ENCODE assay signal across 17 cellular contexts in the genomic region with DNA sequence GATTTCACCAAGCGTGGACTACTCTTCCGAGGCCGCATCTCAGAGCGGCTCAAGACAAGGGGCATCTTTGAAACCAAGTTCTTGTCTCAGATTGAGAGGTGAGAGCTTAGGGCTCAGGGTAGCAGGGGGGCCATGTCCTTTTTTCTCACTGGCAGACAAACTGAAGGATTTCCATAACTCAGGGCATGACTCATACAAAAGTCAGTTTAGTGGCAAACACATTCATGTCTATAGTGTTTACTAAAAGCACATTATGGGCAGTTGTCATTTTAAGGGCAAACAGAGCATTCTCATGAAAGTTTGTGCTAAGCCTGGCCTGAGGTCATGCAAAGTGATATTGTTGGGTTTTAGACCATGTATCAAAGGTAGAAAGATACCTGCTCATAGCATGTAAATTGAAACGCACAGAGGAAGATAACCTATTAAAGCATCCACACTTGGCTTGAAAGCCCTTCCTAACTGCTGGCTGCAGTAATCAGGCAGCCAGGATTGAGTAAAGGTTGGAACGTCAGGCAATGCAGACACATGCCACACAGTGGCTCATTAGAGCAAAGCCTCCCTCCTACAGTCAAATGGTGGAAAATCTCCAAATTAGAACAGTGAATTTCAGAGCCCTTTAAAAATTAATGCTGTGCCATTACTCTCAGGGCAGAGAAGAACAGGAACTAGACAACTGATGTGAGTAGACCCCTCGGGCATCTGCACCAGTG. TPM values are rescaled to one million over a fixed set of nuclear protein-coding genes. Genes with fewer than 3 reads are reported as not detected.
DNase-seq lines count a peak whose midpoint lies in the region; ATAC-seq and TF ChIP-seq lines count a peak whose summit lies in the region.
"Had no signal": no experiment of that assay in that cellular context is flagged by ENCODE, and none has a peak within 500 bp of the region (broad histone marks: within the 10 kb centered on the region; RNA-seq: fewer than 3 reads in every experiment).

No MANE protein-coding gene starts in this region.

- no peak overlapping the region for H3K4me3 ChIP-seq in RWPE2 (ENCODE audit: severe bottlenecking)
- H3K4me3 ChIP-seq: lung had no signal

- peaks cover 2% of the 10 kb centered on the region for H3K4me1 Mint-ChIP-seq in activated CD4-positive, alpha-beta T cell treated with anti-CD3 and anti-CD28 coated beads, Interleukin-2, amount 10 ng/mL, durations not matched to agents 24 days and 14 days
- H3K4me1 Mint-ChIP-seq in stimulated activated naive B cell treated with anti-CD40 and anti-IgM and Interleukin-4, amounts not matched to agents 10 μg/mL and 1 μg/mL and 100 μg/mL, for 72 hours, result no peaks in the 10 kb centered on the region
- H3K4me1 Mint-ChIP-seq: nephron had no signal

- intact Hi-C loops in activated CD4-positive, alpha-beta T cell treated with anti-CD3 and anti-CD28 coated beads, Interleukin-2, amount 10 ng/mL, durations not matched to agents 24 days and 14 days (cut with micrococcal nuclease), result no loop called here
- intact Hi-C loops in Right ventricle myocardium superior (cut with DNase I), result no loop called here

- H3K9me3 ChIP-seq in RWPE2 (ENCODE audit: severe bottlenecking), result no peaks in the 10 kb centered on the region

- peaks cover 89% of the 10 kb centered on the region for H3K36me3 Mint-ChIP-seq in activated CD4-positive, alpha-beta T cell treated with anti-CD3 and anti-CD28 coated beads, Interleukin-2, amount 10 ng/mL, durations not matched to agents 24 days and 14 days (ENCODE audit: low read depth)
- H3K36me3 Mint-ChIP-seq in stimulated activated naive B cell treated with anti-CD40 and anti-IgM and Interleukin-4, amounts not matched to agents 10 μg/mL and 1 μg/mL and 100 μg/mL, for 72 hours, result peaks cover 57 to 83% of the 10 kb centered on the region in 2 donors

- H3K27me3 ChIP-seq in RWPE2 (ENCODE audit: insufficient read depth, poor library complexity, severe bottlenecking), result no peaks in the 10 kb centered on the region

- H3K9me3 Mint-ChIP-seq in activated CD4-positive, alpha-beta T cell treated with anti-CD3 and anti-CD28 coated beads, Interleukin-2, amount 10 ng/mL, durations not matched to agents 24 days and 14 days, result no peaks in the 10 kb centered on the region
- H3K9me3 Mint-ChIP-seq in stimulated activated naive B cell treated with anti-CD40 and anti-IgM and Interleukin-4, amounts not matched to agents 10 μg/mL and 1 μg/mL and 100 μg/mL, for 72 hours, result no peaks in the 10 kb centered on the region
- H3K9me3 Mint-ChIP-seq: activated naive CD8-positive, alpha-beta T cell treated with anti-CD3 and anti-CD28 coated beads, Interleukin-2, amount 10 ng/mL, durations not matched to agents 7 days and 5 days; dendritic cell treated with granulocyte-macrophage colony-stimulating factor and Interleukin-4, amounts not matched to agents 40 ng/mL and 50 ng/mL, for 4 days; nephron had no signal

- H3K27me3 Mint-ChIP-seq in activated CD4-positive, alpha-beta T cell treated with anti-CD3 and anti-CD28 coated beads, Interleukin-2, amount 10 ng/mL, durations not matched to agents 24 days and 14 days, result no peaks in the 10 kb centered on the region
- H3K27me3 Mint-ChIP-seq in stimulated activated naive B cell treated with anti-CD40 and anti-IgM and Interleukin-4, amounts not matched to agents 10 μg/mL and 1 μg/mL and 100 μg/mL, for 72 hours, result no peaks in the 10 kb centered on the region
- H3K27me3 Mint-ChIP-seq: activated naive CD8-positive, alpha-beta T cell treated with anti-CD3 and anti-CD28 coated beads, Interleukin-2, amount 10 ng/mL, durations not matched to agents 7 days and 5 days; dendritic cell treated with granulocyte-macrophage colony-stimulating factor and Interleukin-4, amounts not matched to agents 40 ng/mL and 50 ng/mL, for 4 days had no signal

- H3K27ac ChIP-seq in RWPE2 (ENCODE audit: poor library complexity, severe bottlenecking), result peak overlapping the region; percentile 95

- H3K36me3 ChIP-seq in RWPE2 (ENCODE audit: low read depth), result peaks cover 77% of the 10 kb centered on the region

- ATAC-seq in RWPE2 (ENCODE audit: low read depth), result peak; percentile 40
- ATAC-seq in stimulated activated naive B cell treated with anti-CD40 and anti-IgM and Interleukin-4, amounts not matched to agents 10 μg/mL and 1 μg/mL and 100 μg/mL, for 72 hours (replicated peaks), result no peak
- no peak for ATAC-seq in Right ventricle myocardium superior (ENCODE audit: poor library complexity)
- ATAC-seq in GM21619 (IDR thresholded peaks at IDR 0.05; ENCODE audit: unreplicated experiment), result no peak

- H3K27ac Mint-ChIP-seq in activated CD4-positive, alpha-beta T cell treated with anti-CD3 and anti-CD28 coated beads, Interleukin-2, amount 10 ng/mL, durations not matched to agents 24 days and 14 days, result peak overlapping the region; percentile 59
- peak overlapping the region; percentile 62 for H3K27ac Mint-ChIP-seq in stimulated activated naive B cell treated with anti-CD40 and anti-IgM and Interleukin-4, amounts not matched to agents 10 μg/mL and 1 μg/mL and 100 μg/mL, for 72 hours
- H3K27ac Mint-ChIP-seq: activated naive CD8-positive, alpha-beta T cell treated with anti-CD3 and anti-CD28 coated beads, Interleukin-2, amount 10 ng/mL, durations not matched to agents 7 days and 5 days; dendritic cell treated with granulocyte-macrophage colony-stimulating factor and Interleukin-4, amounts not matched to agents 40 ng/mL and 50 ng/mL, for 4 days; nephron had no signal

- H3K4me1 ChIP-seq in RWPE2 (ENCODE audit: insufficient read depth, poor library complexity, severe bottlenecking), result peaks cover 33% of the 10 kb centered on the region

- peak; percentile 13 for TF ChIP-seq CTCF in RWPE2 (IDR thresholded peaks at IDR 0.05; ENCODE audit: poor library complexity, severe bottlenecking)

- no peak overlapping the region for H3K4me3 Mint-ChIP-seq in activated CD4-positive, alpha-beta T cell treated with anti-CD3 and anti-CD28 coated beads, Interleukin-2, amount 10 ng/mL, durations not matched to agents 24 days and 14 days
- no peak overlapping the region for H3K4me3 Mint-ChIP-seq in stimulated activated naive B cell treated with anti-CD40 and anti-IgM and Interleukin-4, amounts not matched to agents 10 μg/mL and 1 μg/mL and 100 μg/mL, for 72 hours
- H3K4me3 Mint-ChIP-seq: activated naive CD8-positive, alpha-beta T cell treated with anti-CD3 and anti-CD28 coated beads, Interleukin-2, amount 10 ng/mL, durations not matched to agents 7 days and 5 days; dendritic cell treated with granulocyte-macrophage colony-stimulating factor and Interleukin-4, amounts not matched to agents 40 ng/mL and 50 ng/mL, for 4 days; nephron had no signal

- no peak for DNase-seq in activated CD4-positive, alpha-beta T cell treated with anti-CD3 and anti-CD28 coated beads, Interleukin-2, amount 10 ng/mL, durations not matched to agents 24 days and 14 days
- no peak for DNase-seq in activated CD4-positive, alpha-beta T cell treated with anti-CD3 and anti-CD28 coated beads for 1 hour
- no peak for DNase-seq in RWPE2 (ENCODE audit: low spot score)
- peak; percentile 57 for DNase-seq in fibroblast of gingiva (ENCODE audit: low read depth)
- DNase-seq in stimulated activated naive B cell treated with anti-CD40 and anti-IgM and Interleukin-4, amounts not matched to agents 10 μg/mL and 1 μg/mL and 100 μg/mL, for 72 hours, result no peak
- no peak for DNase-seq in Right ventricle myocardium superior
- no peak for DNase-seq in activated CD8-positive, alpha-beta memory T cell treated with anti-CD3 and anti-CD28 coated beads, Interleukin-2, amount 50 U/mL, for 48 hours
- DNase-seq: ACHN; activated naive CD8-positive, alpha-beta T cell treated with anti-CD3 and anti-CD28 coated beads, Interleukin-2, amount 10 ng/mL, durations not matched to agents 7 days and 5 days; KBM-7; NCI-H524 treated with DMSO at 0.1 percent for 48 hours; right cardiac atrium; stimulated activated CD4-positive, alpha-beta T cell treated with anti-CD3 and anti-CD28 coated beads, Interleukin-4, amount 100 ng/mL, for 1 hour had no signal

RNA-seq across cellular contexts. Expression of a gene that starts 54.2 kb away (rescaled TPM):
- 118 and 120 TPM in 2 replicates for total RNA-seq in activated CD4-positive, alpha-beta T cell treated with anti-CD3 and anti-CD28 coated beads, Interleukin-2, amount 10 ng/mL, durations not matched to agents 24 days and 14 days
- 4.1 TPM for total RNA-seq in Right ventricle myocardium superior

Comparison
In these comparisons a context has a peak if more than half of its experiments do, and no peak if none do; other contexts are left out.
1. RNA of a gene that starts 54.2 kb away (total RNA-seq): 118 to 120 TPM in activated CD4-positive, alpha-beta T cell treated with anti-CD3 and anti-CD28 coated beads, Interleukin-2, amount 10 ng/mL, durations not matched to agents 24 days and 14 days; 4.1 TPM in Right ventricle myocardium superior (single experiment); every median in the first group is over 10 times any median in the second.